ENCODE assay signal across 8 cellular contexts in the genomic region with DNA sequence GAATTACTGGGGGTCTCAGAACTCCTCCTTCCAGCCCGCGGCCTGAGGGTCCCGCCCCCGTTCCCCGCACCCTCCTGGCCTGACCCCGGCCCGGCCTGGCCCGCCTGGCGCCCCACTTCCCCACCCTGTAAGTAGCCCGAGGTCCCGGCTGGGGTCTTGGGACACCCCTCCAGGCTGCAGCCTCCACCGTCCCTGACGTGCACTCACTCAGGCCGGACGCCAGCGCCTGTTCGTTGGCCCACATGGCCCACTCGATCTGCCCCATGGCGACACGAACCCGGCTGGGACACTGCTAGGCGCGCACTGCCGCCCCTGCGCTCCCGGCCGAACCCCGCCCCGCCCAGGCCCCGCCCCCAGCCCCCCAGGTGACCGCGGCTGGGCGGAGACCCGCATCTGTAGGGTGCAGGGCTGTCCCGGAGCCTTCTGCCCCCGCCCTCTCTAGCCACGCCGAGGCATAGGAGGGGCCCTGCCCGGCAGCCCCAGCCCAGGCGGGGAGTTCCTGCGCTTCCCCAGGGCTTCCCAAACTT. TPM values are rescaled to one million over a fixed set of nuclear protein-coding genes. Genes with fewer than 3 reads are reported as not detected.
DNase-seq lines count a peak whose midpoint lies in the region; FAIRE-seq and TF ChIP-seq lines count a peak whose summit lies in the region.

A gene (minus strand): TSS at position 305 of the 527 bp plus-strand sequence. CDS start 40 bp downstream, at position 265.

- no peaks in the 10 kb centered on the region for H3K9me3 Mint-ChIP-seq in MCF 10A (ENCODE audit: unreplicated experiment)

- no TSS peak for BruUV-seq in endothelial cell of umbilical vein (replicated peaks; lab: Mats Ljungman, UMichigan)
- BruUV-seq in MCF 10A (replicated peaks; lab: Mats Ljungman, UMichigan): no TSS peak

- H3K4me1 ChIP-seq in endothelial cell of umbilical vein (ENCODE audit: control insufficient read depth, extremely low read depth, insufficient read depth, low read length) (peaks cover 13% of the 10 kb centered on the region), mucosa of rectum (ENCODE audit: control insufficient read depth in 2 of 2, insufficient read depth in 2 of 2, low read length in 2 of 2) (peaks cover 12 to 19% of the 10 kb centered on the region in 2 donors)

- FAIRE-seq in GM12892 (lab: Jason Lieb, UNC): no peak
- peak; percentile 21 for FAIRE-seq in endothelial cell of umbilical vein (lab: Jason Lieb, UNC)

- H3K27ac Mint-ChIP-seq in MCF 10A (ENCODE audit: low read depth, unreplicated experiment): no peak within 1 kb of the TSS

- no peaks in the 10 kb centered on the region for H3K79me2 ChIP-seq in endothelial cell of umbilical vein (ENCODE audit: control insufficient read depth, insufficient read depth, low read length)

- peak within 1 kb of the TSS; percentile 23 for H2AFZ ChIP-seq in endothelial cell of umbilical vein (ENCODE audit: low read depth, low read length)

- CTCF ChIA-PET in endothelial cell of umbilical vein (lab: Charles Lee): no interaction called here
- CTCF ChIA-PET in MCF 10A (lab: Yijun Ruan, JAX): no interaction called here

- dilution Hi-C loops in endothelial cell of umbilical vein (cut with MboI; ENCODE audit: extremely low pct_ligation_motif_present, low sequenced_read_pairs): no loop called here

- H3K9me1 ChIP-seq in endothelial cell of umbilical vein (replicated peaks; ENCODE audit: control insufficient read depth, extremely low read depth, insufficient read depth, low read length): no peaks in the 10 kb centered on the region

- peaks cover 5% of the 10 kb centered on the region for H3K36me3 Mint-ChIP-seq in MCF 10A (ENCODE audit: insufficient read depth, unreplicated experiment)

- TF ChIP-seq CTCF in HFF-Myc (IDR thresholded peaks at IDR 0.05; ENCODE audit: low read depth, low read length, missing control alignments) (no peak), endothelial cell of umbilical vein (IDR thresholded peaks at IDR 0.05; ENCODE audit: extremely low read depth in 1 of 2, insufficient read depth in 1 of 2, low read depth in 1 of 2, low read length in 2 of 2) (no peak), MCF 10A (IDR thresholded peaks at IDR 0.05; ENCODE audit: unreplicated experiment) (no peak)

- no peaks in the 10 kb centered on the region for H3K27me3 Mint-ChIP-seq in MCF 10A (ENCODE audit: insufficient read depth, unreplicated experiment)

- peak; percentile 93 for TF ChIP-seq POLR2A in GM12892 (IDR thresholded peaks at IDR 0.05; ENCODE audit: low read depth, low read length)
- no peak for TF ChIP-seq POLR2A in endothelial cell of umbilical vein (IDR thresholded peaks at IDR 0.05; ENCODE audit: low read depth, low read length)

- no peaks in the 10 kb centered on the region for H3K4me1 Mint-ChIP-seq in MCF 10A (ENCODE audit: insufficient read depth, unreplicated experiment)

- H4K20me1 ChIP-seq in endothelial cell of umbilical vein (replicated peaks; ENCODE audit: control insufficient read depth, extremely low read depth, insufficient read depth, low read length): no peaks in the 10 kb centered on the region

- H3K4me3 ChIP-seq in HFF-Myc (replicated peaks; ENCODE audit: low read depth, low read length): peak within 1 kb of the TSS; percentile 76
- peak within 1 kb of the TSS; percentile 38 to 68 (median 55) for H3K4me3 ChIP-seq in endothelial cell of umbilical vein (replicated peaks in 1 of 3; ENCODE audit: insufficient read depth in 1 of 3, low read depth in 1 of 3, low read length in 3 of 3)
- peak within 1 kb of the TSS; percentile 78 to 81 for H3K4me3 ChIP-seq in mucosa of rectum (ENCODE audit: low read length in 2 of 2)

- H3K27me3 ChIP-seq in endothelial cell of umbilical vein (ENCODE audit: control insufficient read depth in 2 of 2, insufficient read depth in 2 of 2, low read length in 2 of 2) (no peaks in the 10 kb centered on the region), mucosa of rectum (ENCODE audit: control insufficient read depth in 2 of 2, insufficient read depth in 2 of 2, low read length in 2 of 2) (no peaks in the 10 kb centered on the region)

- H3K4me2 ChIP-seq in endothelial cell of umbilical vein (ENCODE audit: insufficient read depth, low read length): peak within 1 kb of the TSS; percentile 65

- H3K9ac ChIP-seq in endothelial cell of umbilical vein (replicated peaks; ENCODE audit: extremely low read depth, insufficient read depth, low read length) (peak within 1 kb of the TSS; percentile 24), mucosa of rectum (ENCODE audit: low read depth in 1 of 2, low read length in 2 of 2) (peak within 1 kb of the TSS; percentile 65 to 72)

- H3K4me3 Mint-ChIP-seq in MCF 10A (ENCODE audit: unreplicated experiment): no peak within 1 kb of the TSS

- H3K36me3 ChIP-seq in endothelial cell of umbilical vein (ENCODE audit: control insufficient read depth in 2 of 2, extremely low read depth in 1 of 2, insufficient read depth in 2 of 2, low read length in 2 of 2): peaks cover under 1 to 10% of the 10 kb centered on the region in 2 experiments
- peaks cover 7 to 14% of the 10 kb centered on the region in 2 donors for H3K36me3 ChIP-seq in mucosa of rectum (ENCODE audit: control insufficient read depth in 2 of 2, insufficient read depth in 2 of 2, low read length in 2 of 2)

- H3K9me3 ChIP-seq in endothelial cell of umbilical vein (replicated peaks; ENCODE audit: control insufficient read depth, insufficient read depth, low read length): no peaks in the 10 kb centered on the region
- no peaks in the 10 kb centered on the region for H3K9me3 ChIP-seq in mucosa of rectum (ENCODE audit: control insufficient read depth in 2 of 2, low read length in 2 of 2)

- POLR2A ChIA-PET in endothelial cell of umbilical vein (lab: Charles Lee): no interaction called here
- POLR2A ChIA-PET in MCF 10A (lab: Yijun Ruan, JAX): no interaction called here

- H3K27ac ChIP-seq in endothelial cell of umbilical vein (ENCODE audit: insufficient read depth, low read depth, low read length) (peak within 1 kb of the TSS; percentile 5), mucosa of rectum (ENCODE audit: low read depth in 2 of 2, low read length in 2 of 2) (peak within 1 kb of the TSS; percentile 74 to 88)

- intact Hi-C loops in endothelial cell of umbilical vein (cut with micrococcal nuclease): no loop called here
- intact Hi-C loops in MCF 10A (cut with micrococcal nuclease): no loop called here

- DNase-seq in GM12892 (ENCODE audit: insufficient read length) (peak; percentile 97), HFF-Myc (ENCODE audit: extremely low read depth, low read depth) (no peak), NCI-H1105 (lab: John Stamatoyannopoulos, UW) (peak; percentile 28), endothelial cell of umbilical vein (ENCODE audit: low read depth, low spot score) (peak; percentile 20), MCF 10A (ENCODE audit: unreplicated experiment) (no peak)
- DNase-seq in activated CD8-positive, alpha-beta memory T cell treated with anti-CD3 and anti-CD28 coated beads for 4 hours (ENCODE audit: low read depth in 2 of 2): peak; percentile 59 to 64
- DNase-seq in stimulated activated CD8-positive, alpha-beta memory T cell treated with anti-CD3 and anti-CD28 coated beads, Interleukin-7, amount 100 ng/mL, for 24 hours (ENCODE audit: low read depth): peak; percentile 69

TF ChIP-seq in endothelial cell of umbilical vein, 7 proteins besides CTCF, POLR2A, EP300 and RAD21:
- peak; percentile 65 for TF ChIP-seq POLR2AphosphoS5 (IDR thresholded peaks at IDR 0.05; ENCODE audit: insufficient read depth, low read depth, low read length)
- TF ChIP-seq, protein P1, sequence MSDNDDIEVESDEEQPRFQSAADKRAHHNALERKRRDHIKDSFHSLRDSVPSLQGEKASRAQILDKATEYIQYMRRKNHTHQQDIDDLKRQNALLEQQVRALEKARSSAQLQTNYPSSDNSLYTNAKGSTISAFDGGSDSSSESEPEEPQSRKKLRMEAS (IDR thresholded peaks at IDR 0.05; ENCODE audit: insufficient read depth, insufficient read length): no peak

RNA-seq across cellular contexts. Expression of the gene that starts here (rescaled TPM):
- 132 TPM for polyA plus RNA-seq in GM12892 (2012; ENCODE audit: missing spikeins)
- total RNA-seq in endothelial cell of umbilical vein (37.0 and 45.8 TPM in 2 replicates), MCF 10A (2022) (0.54 and 0.84 TPM in 2 replicates)
- polyA plus RNA-seq in endothelial cell of umbilical vein: 77.3 and 100 TPM in 2 replicates
- 23.9 and 36.3 TPM in 2 replicates for polyA plus RNA-seq in endothelial cell of umbilical vein (2011; cell fraction: cytosol; rRNA removed)
- polyA plus RNA-seq in endothelial cell of umbilical vein (2011; cell fraction: nucleus; rRNA removed): 36.0 and 38.6 TPM in 2 replicates
- polyA plus RNA-seq in endothelial cell of umbilical vein (2012): 36.0 and 60.6 TPM in 2 replicates
- polyA minus RNA-seq in endothelial cell of umbilical vein: 24.4 and 25.9 TPM in 2 replicates
- polyA minus RNA-seq in endothelial cell of umbilical vein (2011; cell fraction: cytosol; rRNA and poly(A)+ RNA removed): 325 TPM
- 7.6 and 10.3 TPM in 2 replicates for polyA minus RNA-seq in endothelial cell of umbilical vein (2011; cell fraction: nucleus; rRNA and poly(A)+ RNA removed)

Comparison
In these comparisons a context has a peak if more than half of its experiments do, and no peak if none do; other contexts are left out.
1. RNA of the gene that starts here (total RNA-seq): 37.0 to 45.8 TPM in endothelial cell of umbilical vein; 0.54 to 0.84 TPM in MCF 10A; every median in the first group is over 10 times any median in the second.
2. DNase-seq: peak in GM12892 (single experiment), NCI-H1105 (single experiment), activated CD8-positive, alpha-beta memory T cell treated with anti-CD3 and anti-CD28 coated beads for 4 hours (2 of 2), endothelial cell of umbilical vein (single experiment) and stimulated activated CD8-positive, alpha-beta memory T cell treated with anti-CD3 and anti-CD28 coated beads, Interleukin-7, amount 100 ng/mL, for 24 hours (single experiment); none in HFF-Myc (single experiment) and MCF 10A (single experiment).
3. Peak in every context shown above with its lines, with median percentiles within 50 percentile points of each other: H3K4me3 ChIP-seq.